Comparison of ENCODE assay signal across 31 cellular contexts in genomic region chr5:105462377-105462776, GRCh38.
DNase-seq lines count a peak whose midpoint lies in the region; ATAC-seq and TF ChIP-seq lines count a peak whose summit lies in the region.
"Had no signal": no experiment of that assay in that cellular context is flagged by ENCODE, and none has a peak within 500 bp of the region (broad histone marks: within the 10 kb centered on the region; RNA-seq: fewer than 3 reads in every experiment).

No MANE protein-coding gene starts in this region.

- intact Hi-C loops in left colon (cut with DNase I, micrococcal nuclease) (no loop called here), mucosa of descending colon (cut with DNase I, micrococcal nuclease) (no loop called here), colonic mucosa (cut with DNase I) (no loop called here)

- no peak overlapping the region for H4K91ac ChIP-seq in trophoblast cell (ENCODE audit: low read depth, low read length)

- no peak overlapping the region for H4K12ac ChIP-seq in trophoblast cell (ENCODE audit: low read depth, low read length)

- no peak overlapping the region for H3K23ac ChIP-seq in trophoblast cell (ENCODE audit: low read length)

- no peak overlapping the region for H3K4me3 ChIP-seq in mucosa of descending colon
- H3K4me3 ChIP-seq in trophoblast cell (ENCODE audit: low read depth, low read length) = no peak overlapping the region
- H3K4me3 ChIP-seq in colonic mucosa = no peak overlapping the region
- H3K4me3 ChIP-seq: A549; BLaER1; BLaER1 treated with 17β-estradiol and CSF1 and Interleukin-3, amounts not matched to agents 10 nM and 100 nM had no signal

- H4K8ac ChIP-seq in trophoblast cell (ENCODE audit: low read depth, low read length) = no peak overlapping the region

- no peaks in the 10 kb centered on the region for H3K79me1 ChIP-seq in trophoblast cell (ENCODE audit: low read length)

- H3K4me2 ChIP-seq in trophoblast cell (ENCODE audit: low read length) = no peak overlapping the region
- H3K4me2 ChIP-seq: A549; BLaER1; BLaER1 treated with 17β-estradiol and CSF1 and Interleukin-3, amounts not matched to agents 10 nM and 100 nM had no signal

- H3K27ac ChIP-seq in trophoblast cell (ENCODE audit: low read depth, low read length) (no peak overlapping the region), colonic mucosa (no peak overlapping the region)
- H3K27ac ChIP-seq: 22Rv1; A549; BLaER1; BLaER1 treated with 17β-estradiol and CSF1 and Interleukin-3, amounts not matched to agents 10 nM and 100 nM; C4-2B had no signal

- no peak overlapping the region for H3K4ac ChIP-seq in trophoblast cell (ENCODE audit: low read depth, low read length)

- no peak overlapping the region for H2BK5ac ChIP-seq in trophoblast cell (ENCODE audit: low read depth, low read length, poor library complexity)

- H3K4me1 ChIP-seq in mucosa of descending colon (ENCODE audit: low read depth) = no peaks in the 10 kb centered on the region
- H3K4me1 ChIP-seq in trophoblast cell (ENCODE audit: control insufficient read depth in 1 of 2, insufficient read depth in 2 of 2, low read length in 2 of 2) = no peaks in the 10 kb centered on the region
- H3K4me1 ChIP-seq in colonic mucosa = no peaks in the 10 kb centered on the region
- H3K4me1 ChIP-seq: A549; BE2C; BLaER1; BLaER1 treated with 17β-estradiol and CSF1 and Interleukin-3, amounts not matched to agents 10 nM and 100 nM; Caco-2 had no signal

- H3K79me2 ChIP-seq in trophoblast cell (ENCODE audit: control insufficient read depth, insufficient read depth, low read length, poor library complexity) = no peaks in the 10 kb centered on the region

- DNase-seq in left colon (no peak), mucosa of descending colon (no peak), trophoblast cell (peak; percentile 1 to 63), colonic mucosa (no peak)
- DNase-seq: 8988T; ACHN; AML-193; BE2C; C1 segment of cervical spinal cord; Caco-2; Calu3; CD4-positive, alpha-beta memory T cell; CD4-positive, alpha-beta T cell; CD4-positive, CD25-positive, alpha-beta regulatory T cell; CD8-positive, alpha-beta memory T cell; CD8-positive, alpha-beta T cell; COR-L47; DMS 273 treated with DMSO at 0.1 percent for 48 hours; DMS153; DMS53; DMS79; DMS79 treated with DMSO at 0.1 percent for 48 hours; DND-41; EL had no signal

- H3K36me3 ChIP-seq in mucosa of descending colon (ENCODE audit: low read depth) = no peaks in the 10 kb centered on the region
- no peaks in the 10 kb centered on the region for H3K36me3 ChIP-seq in trophoblast cell (ENCODE audit: control insufficient read depth in 1 of 2, insufficient read depth in 2 of 2, low read length in 2 of 2)
- no peaks in the 10 kb centered on the region for H3K36me3 ChIP-seq in colonic mucosa
- H3K36me3 ChIP-seq: BE2C; BLaER1; BLaER1 treated with 17β-estradiol and CSF1 and Interleukin-3, amounts not matched to agents 10 nM and 100 nM had no signal

- WGBS in trophoblast cell (ENCODE audit: extremely low coverage, insufficient coverage, insufficient read length) = no CpG with 5 or more reads among the region's 3 CpGs

- ATAC-seq in left colon = peak; percentile 89
- ATAC-seq in mucosa of descending colon = peak; percentile 77
- ATAC-seq in GM18520 (IDR thresholded peaks at IDR 0.05; ENCODE audit: unreplicated experiment) = no peak
- ATAC-seq in HG03571 (IDR thresholded peaks at IDR 0.05; ENCODE audit: unreplicated experiment) = no peak
- ATAC-seq: A549; CD8-positive, alpha-beta T cell had no signal

- no peaks in the 10 kb centered on the region for H3K27me3 ChIP-seq in trophoblast cell (ENCODE audit: insufficient read depth, low read length)
- H3K27me3 ChIP-seq in colonic mucosa = no peaks in the 10 kb centered on the region
- H3K27me3 ChIP-seq: BE2C; BLaER1; BLaER1 treated with 17β-estradiol and CSF1 and Interleukin-3, amounts not matched to agents 10 nM and 100 nM had no signal

- no peak overlapping the region for H3K18ac ChIP-seq in trophoblast cell (ENCODE audit: low read length)

- H3K9ac ChIP-seq in trophoblast cell (ENCODE audit: low read length) (no peak overlapping the region), colonic mucosa (ENCODE audit: low read depth in 2 of 2, low read length in 2 of 2) (no peak overlapping the region)
- H3K9ac ChIP-seq: BLaER1; BLaER1 treated with 17β-estradiol and CSF1 and Interleukin-3, amounts not matched to agents 10 nM and 100 nM had no signal

- TF ChIP-seq CTCF in mucosa of descending colon (IDR thresholded peaks at IDR 0.05) = no peak
- no peak for TF ChIP-seq CTCF in colonic mucosa (IDR thresholded peaks at IDR 0.05)

- H2AFZ ChIP-seq in trophoblast cell (ENCODE audit: insufficient read depth, low read length, poor library complexity) = no peak overlapping the region

- no peak overlapping the region for H2BK120ac ChIP-seq in trophoblast cell (ENCODE audit: insufficient read depth, low read length, poor library complexity)

- no peak overlapping the region for H2AK5ac ChIP-seq in trophoblast cell (ENCODE audit: low read length)

- peaks cover 20% of the 10 kb centered on the region for H3K9me3 ChIP-seq in mucosa of descending colon
- peaks cover 6% of the 10 kb centered on the region for H3K9me3 ChIP-seq in trophoblast cell (ENCODE audit: insufficient read depth, low read depth, low read length)
- no peaks in the 10 kb centered on the region for H3K9me3 ChIP-seq in colonic mucosa
- H3K9me3 ChIP-seq: BE2C had no signal

- no peak overlapping the region for H2BK12ac ChIP-seq in trophoblast cell (ENCODE audit: low read length)

- no peak overlapping the region for H3K14ac ChIP-seq in trophoblast cell (ENCODE audit: low read length)

Comparison
In these comparisons a context has a peak if more than half of its experiments do, and no peak if none do; other contexts are left out.
1. ATAC-seq: peak in left colon (single experiment) and mucosa of descending colon (single experiment); none in GM18520 (single experiment) and HG03571 (single experiment).
2. DNase-seq: peak in trophoblast cell (2 of 2); none in left colon (0 of 2), mucosa of descending colon (0 of 3) and colonic mucosa (single experiment).